8 cellular contexts compared by ENCODE assay signal in genomic region chr22:41444360-41445170, GRCh38.
A peak's percentile ranks its signal among the peaks of the same experiment; 100 is the strongest.
DNase-seq lines count a peak whose midpoint lies in the region; ATAC-seq and FAIRE-seq lines count a peak whose summit lies in the region.

No MANE protein-coding gene starts in this region.

- ATAC-seq in HG03457 (IDR thresholded peaks at IDR 0.05; ENCODE audit: unreplicated experiment): peak; percentile 35

- DNase-seq in Ammon's horn (ENCODE audit: low spot score) (peak; percentile 95), GM19239 (ENCODE audit: insufficient read length, low spot score) (peak; percentile 81), NCI-H69 (lab: John Stamatoyannopoulos, UW) (peak; percentile 98), dedifferentiated amniotic fluid mesenchymal stem cell (ENCODE audit: extremely low spot score) (peak; percentile 95), left kidney (ENCODE audit: low read depth, low spot score) (peak; percentile 99)
- DNase-seq in activated CD4-positive, alpha-beta T cell treated with anti-CD3 and anti-CD28 coated beads, Interleukin-2, amount 50 U/mL, for 24 hours (ENCODE audit: low read depth in 1 of 2, low spot score in 1 of 2): peak; percentile 65 to 80
- peak; percentile 78 to 80 for DNase-seq in stimulated activated CD4-positive, alpha-beta T cell treated with anti-CD3 and anti-CD28 coated beads, Interleukin-1b, Interleukin-23, amount 100 ng/mL, for 4 hours (ENCODE audit: low read depth in 2 of 2)

- peak; percentile 98 for FAIRE-seq in GM19239 (lab: Jason Lieb, UNC)

Comparison
In these comparisons a context has a peak if more than half of its experiments do, and no peak if none do; other contexts are left out.
1. Peak in every context shown above with its lines: DNase-seq and ATAC-seq.